Comparison of ENCODE assay signal across 10 cellular contexts in genomic region chr20:61436674-61437279, GRCh38.
A peak's percentile ranks its signal among the peaks of the same experiment; 100 is the strongest.
DNase-seq lines count a peak whose midpoint lies in the region; ATAC-seq and TF ChIP-seq lines count a peak whose summit lies in the region.
"Had no signal": no experiment of that assay in that cellular context is flagged by ENCODE, and none has a peak within 500 bp of the region (broad histone marks: within the 10 kb centered on the region; RNA-seq: fewer than 3 reads in every experiment).

No MANE protein-coding gene starts in this region.

- ATAC-seq in naive thymus-derived CD8-positive, alpha-beta T cell: no peak

- peaks cover 0 to 6% of the 10 kb centered on the region in 2 donors for H3K27me3 ChIP-seq in tibial nerve

- H3K4me1 Mint-ChIP-seq in brain: peaks cover 84% of the 10 kb centered on the region
- peaks cover 0 to 5% (median 0%) of the 10 kb centered on the region in 4 donors for H3K4me1 Mint-ChIP-seq in naive thymus-derived CD8-positive, alpha-beta T cell

- H3K9me3 Mint-ChIP-seq in brain: no peaks in the 10 kb centered on the region
- peaks cover 0 to 6% (median 0%) of the 10 kb centered on the region in 9 donors for H3K9me3 Mint-ChIP-seq in naive thymus-derived CD8-positive, alpha-beta T cell

- WGBS in tibial nerve, 2 donors: 24 to 28% methylated on average over 8 of the region's 8 CpGs

- H3K4me3 Mint-ChIP-seq in brain: peak overlapping the region; percentile 71 to 80 (median 77)
- H3K4me3 Mint-ChIP-seq in naive thymus-derived CD8-positive, alpha-beta T cell: no peak overlapping the region

- no peaks in the 10 kb centered on the region for H3K36me3 Mint-ChIP-seq in brain
- H3K36me3 Mint-ChIP-seq in naive thymus-derived CD8-positive, alpha-beta T cell: no peaks in the 10 kb centered on the region

- POLR2A ChIA-PET in naive thymus-derived CD8-positive, alpha-beta T cell (lab: Charles Lee): no interaction called here

- no peak overlapping the region for H3K4me3 ChIP-seq in tibial nerve

- peak overlapping the region; percentile 89 to 98 (median 95) for H3K27ac Mint-ChIP-seq in brain
- H3K27ac Mint-ChIP-seq in naive thymus-derived CD8-positive, alpha-beta T cell: no peak overlapping the region

- no peak for TF ChIP-seq CTCF in brain (conservative IDR thresholded peaks at IDR 0.05)
- TF ChIP-seq CTCF in tibial nerve (IDR thresholded peaks at IDR 0.05): no peak

- H3K9me3 ChIP-seq in tibial nerve: no peaks in the 10 kb centered on the region

- TF ChIP-seq POLR2A in tibial nerve (IDR thresholded peaks at IDR 0.05): no peak

- TF ChIP-seq EP300 in tibial nerve (IDR thresholded peaks at IDR 0.05): no peak

- peaks cover 3% of the 10 kb centered on the region for H3K27me3 Mint-ChIP-seq in brain
- H3K27me3 Mint-ChIP-seq in naive thymus-derived CD8-positive, alpha-beta T cell: peaks cover 2 to 42% (median 18%) of the 10 kb centered on the region in 5 donors

- peak overlapping the region in 3 of 4 donors; percentile 12 to 66 (median 50) for H3K27ac ChIP-seq in tibial nerve

- H3K36me3 ChIP-seq in tibial nerve: no peaks in the 10 kb centered on the region

- peaks cover 0 to 25% (median 8%) of the 10 kb centered on the region in 4 donors for H3K4me1 ChIP-seq in tibial nerve

- DNase-seq in NCI-H748 (lab: John Stamatoyannopoulos, UW; ENCODE audit: unreplicated experiment) (peak; percentile 7), NCI-H748 treated with DMSO at 0.1 percent for 48 hours (lab: John Stamatoyannopoulos, UW) (no peak), iPS-NIHi11 (ENCODE audit: low spot score) (peak; percentile 81), tibial nerve (ENCODE audit: low spot score in 2 of 2) (no peak), NCI-H1105 (lab: John Stamatoyannopoulos, UW) (no peak)
- no peak for DNase-seq in effector CD8-positive, alpha-beta T cell (lab: John Stamatoyannopoulos, UW)
- DNase-seq in naive thymus-derived CD8-positive, alpha-beta T cell: no peak
- DNase-seq: kidney glomerular epithelial cell, NCI-H1694 treated with DMSO at 0.1 percent for 48 hours had no signal

Comparison
In these comparisons a context has a peak if more than half of its experiments do, and no peak if none do; other contexts are left out.
1. DNase-seq: peak in NCI-H748 (single experiment) and iPS-NIHi11 (single experiment); none in NCI-H748 treated with DMSO at 0.1 percent for 48 hours (single experiment), tibial nerve (0 of 2), effector CD8-positive, alpha-beta T cell (single experiment), naive thymus-derived CD8-positive, alpha-beta T cell (0 of 10) and NCI-H1105 (single experiment).
2. H3K27ac Mint-ChIP-seq: peak in brain (5 of 5); none in naive thymus-derived CD8-positive, alpha-beta T cell (0 of 10).
3. H3K4me3 Mint-ChIP-seq: peak in brain (5 of 5); none in naive thymus-derived CD8-positive, alpha-beta T cell (0 of 10).